8 cellular contexts compared by ENCODE assay signal in the genomic region with DNA sequence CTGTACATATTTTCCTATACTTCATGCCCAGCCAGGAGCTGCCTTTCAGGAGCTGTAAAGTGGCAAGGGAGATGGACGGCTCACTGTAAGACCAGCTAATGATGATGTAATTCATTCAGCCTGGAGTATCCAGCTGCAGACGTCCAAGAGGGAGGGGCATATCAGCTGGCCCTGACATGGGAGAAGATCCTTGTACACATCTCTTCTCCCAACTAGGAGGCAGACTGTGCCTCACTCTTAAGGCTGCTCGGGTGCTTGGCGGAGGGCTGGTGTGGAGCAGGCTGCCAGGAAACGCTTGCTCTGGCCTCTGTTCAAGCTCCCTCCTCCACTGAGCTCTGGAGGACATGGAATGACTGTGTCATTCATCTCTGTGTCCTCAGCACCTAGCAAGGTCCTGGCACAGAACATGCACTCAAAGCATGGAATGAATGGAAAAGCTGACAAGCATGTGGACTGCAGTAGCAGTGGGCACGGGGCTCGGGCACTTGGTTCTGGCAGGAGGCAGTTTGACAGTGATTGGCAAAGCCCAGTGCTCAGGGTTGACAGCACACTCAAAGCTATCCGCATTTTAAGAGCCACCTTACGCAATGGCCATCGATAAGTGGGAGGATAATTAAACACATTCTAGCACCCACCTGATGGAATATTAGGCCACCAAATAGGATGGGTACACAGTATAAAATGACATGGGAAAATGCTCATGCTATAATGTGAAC.
A peak's percentile ranks its signal among the peaks of the same experiment; 100 is the strongest.
DNase-seq lines count a peak whose midpoint lies in the region; TF ChIP-seq lines count a peak whose summit lies in the region.

No MANE protein-coding gene starts in this region.

- H3K27me3 Mint-ChIP-seq in HFFc6 (ENCODE audit: insufficient read depth) (peaks cover 3% of the 10 kb centered on the region; the same call in 1 of the 2 replicates), glutamatergic neuron (ENCODE audit: unreplicated experiment) (peaks cover 13% of the 10 kb centered on the region)
- H3K27me3 Mint-ChIP-seq in T-helper 2 cell treated with Interferon-gamma antibody and Interleukin-4, amounts not matched to agents 5 μg/mL and 100 μg/mL, for 36 hours (ENCODE audit: low read depth): no peaks in the 10 kb centered on the region

- CTCF ChIA-PET in HEK293T (lab: Yijun Ruan, JAX): interaction anchor here (0.9 to 1.6 kb wide), 5 partner anchors 37 to 238 kb away, joined by 3 to 8 read pairs (median 4); no protein-coding TSS in a partner anchor

- H3K27ac Mint-ChIP-seq in HFFc6 (peak overlapping the region; percentile 54), glutamatergic neuron (ENCODE audit: unreplicated experiment) (peak overlapping the region; percentile 59)
- H3K27ac Mint-ChIP-seq in T-helper 2 cell treated with Interferon-gamma antibody and Interleukin-4, amounts not matched to agents 5 μg/mL and 100 μg/mL, for 36 hours: no peak overlapping the region

- H3K4me1 Mint-ChIP-seq in HFFc6 (ENCODE audit: low read depth) (peaks cover 47% of the 10 kb centered on the region), glutamatergic neuron (ENCODE audit: low read depth, unreplicated experiment) (peaks cover 39% of the 10 kb centered on the region)
- H3K4me1 Mint-ChIP-seq in T-helper 2 cell treated with Interferon-gamma antibody and Interleukin-4, amounts not matched to agents 5 μg/mL and 100 μg/mL, for 36 hours (ENCODE audit: low read depth): peaks cover 15% of the 10 kb centered on the region

- POLR2A ChIA-PET in HEK293T (lab: Yijun Ruan, JAX): interaction anchor here (0.9 kb wide), 1 partner anchor 144 kb away, joined by 3 read pairs; a partner anchor contains a TSS

- H3K9me3 Mint-ChIP-seq in HFFc6: no peaks in the 10 kb centered on the region
- peaks cover 6% of the 10 kb centered on the region for H3K9me3 Mint-ChIP-seq in glutamatergic neuron (ENCODE audit: unreplicated experiment)
- H3K9me3 Mint-ChIP-seq in T-helper 2 cell treated with Interferon-gamma antibody and Interleukin-4, amounts not matched to agents 5 μg/mL and 100 μg/mL, for 36 hours: no peaks in the 10 kb centered on the region

- H3K36me3 Mint-ChIP-seq in HFFc6 (ENCODE audit: low read depth) (peaks cover 21% of the 10 kb centered on the region), glutamatergic neuron (ENCODE audit: unreplicated experiment) (no peaks in the 10 kb centered on the region)
- H3K36me3 Mint-ChIP-seq in T-helper 2 cell treated with Interferon-gamma antibody and Interleukin-4, amounts not matched to agents 5 μg/mL and 100 μg/mL, for 36 hours (ENCODE audit: low read depth): peaks cover 61% of the 10 kb centered on the region

- DNase-seq in HFFc6 (peak; percentile 90), SHP77 (lab: John Stamatoyannopoulos, UW) (peak; percentile 91 to 92), glutamatergic neuron (no peak), renal cortical epithelial cell (ENCODE audit: low read depth) (peak; percentile 25), GM19238 (ENCODE audit: insufficient read length, low spot score) (no peak), HEK293T (ENCODE audit: extremely low spot score) (no peak)
- no peak for DNase-seq in stimulated activated CD4-positive, alpha-beta T cell treated with anti-CD3 and anti-CD28 coated beads, Interleukin-4, amount 100 ng/mL, for 4 hours
- DNase-seq in T-helper 2 cell treated with Interferon-gamma antibody and Interleukin-4, amounts not matched to agents 5 μg/mL and 100 μg/mL, for 36 hours (ENCODE audit: low spot score): no peak

- TF ChIP-seq CTCF in HFFc6 (IDR thresholded peaks at IDR 0.05) (peak; percentile 33; the same call in 1 of the 2 replicates), glutamatergic neuron (IDR thresholded peaks at IDR 0.05; ENCODE audit: partially characterized antibody, unreplicated experiment) (no peak)

- no peak overlapping the region for H3K4me3 Mint-ChIP-seq in HFFc6
- no peak overlapping the region for H3K4me3 Mint-ChIP-seq in glutamatergic neuron (ENCODE audit: unreplicated experiment)
- no peak overlapping the region for H3K4me3 Mint-ChIP-seq in T-helper 2 cell treated with Interferon-gamma antibody and Interleukin-4, amounts not matched to agents 5 μg/mL and 100 μg/mL, for 36 hours

TF ChIP-seq in HEK293T, 16 proteins besides CTCF, POLR2A, EP300 and RAD21:
- TF ChIP-seq NFRKB (IDR thresholded peaks at IDR 0.05): no peak

Comparison
In these comparisons a context has a peak if more than half of its experiments do, and no peak if none do; other contexts are left out.
1. DNase-seq: peak in HFFc6 (single experiment), SHP77 (2 of 2) and renal cortical epithelial cell (single experiment); none in glutamatergic neuron (single experiment), GM19238 (single experiment), stimulated activated CD4-positive, alpha-beta T cell treated with anti-CD3 and anti-CD28 coated beads, Interleukin-4, amount 100 ng/mL, for 4 hours (0 of 2), HEK293T (single experiment) and T-helper 2 cell treated with Interferon-gamma antibody and Interleukin-4, amounts not matched to agents 5 μg/mL and 100 μg/mL, for 36 hours (single experiment).